ENCODE assay signal across 1 cellular context in genomic region chr10:111281516-111281915, GRCh38.
TF ChIP-seq lines count a peak whose summit lies in the region.

No MANE protein-coding gene starts in this region.

TF ChIP-seq in K562, 482 proteins besides CTCF, POLR2A, EP300 and RAD21 (continued from another document):
- TF ChIP-seq ZNF318 (IDR thresholded peaks at IDR 0.05; ENCODE audit: borderline replicate concordance in 1 of 2, low read depth in 1 of 2) (no peak), ZNF639 (CRISPR knock-in tag; conservative IDR thresholded peaks at IDR 0.05 in 1 of 2, IDR thresholded peaks at IDR 0.05 in 1 of 2) (no peak)
TF ChIP-seq in K562: peak in this region for 0.
